In the genomic region with DNA sequence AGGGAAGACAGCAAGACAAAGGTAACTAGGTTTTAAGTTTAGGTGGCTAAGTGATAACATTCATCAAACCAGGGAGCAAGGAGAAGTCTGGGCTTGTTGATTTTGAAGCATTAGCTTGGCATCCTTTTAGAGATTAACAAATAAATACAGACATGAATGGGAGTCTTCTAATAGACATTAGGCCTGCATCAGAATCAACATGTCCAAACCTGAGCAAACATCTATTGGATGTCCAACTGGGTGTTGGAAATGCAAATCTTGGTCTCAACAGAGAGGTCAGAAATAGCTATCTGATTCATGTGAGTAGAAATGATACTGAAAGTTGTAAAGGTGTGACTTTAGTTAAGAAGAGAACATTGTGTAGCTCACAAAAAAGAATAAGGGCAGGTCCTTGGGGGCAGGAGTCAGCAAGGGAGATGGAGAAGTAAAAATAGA, we compare ENCODE assay signal across 10 cellular contexts.
A peak's percentile ranks its signal among the peaks of the same experiment; 100 is the strongest.
DNase-seq lines count a peak whose midpoint lies in the region; ATAC-seq, FAIRE-seq and TF ChIP-seq lines count a peak whose summit lies in the region.
"Had no signal": no experiment of that assay in that cellular context is flagged by ENCODE, and none has a peak within 500 bp of the region (broad histone marks: within the 10 kb centered on the region; RNA-seq: fewer than 3 reads in every experiment).

No MANE protein-coding gene starts in this region.

- H2AFZ ChIP-seq in GM23338 (peak overlapping the region; percentile 16; the same call in 1 of the 2 replicates), keratinocyte (ENCODE audit: control insufficient read depth, low read length) (no peak overlapping the region)

- H3K9me3 ChIP-seq in keratinocyte (ENCODE audit: control insufficient read depth, low read depth, low read length) = no peaks in the 10 kb centered on the region
- no peaks in the 10 kb centered on the region for H3K9me3 ChIP-seq in SJCRH30 (replicated peaks)

- no peaks in the 10 kb centered on the region for H3F3A ChIP-seq in GM23338 (replicated peaks; ENCODE audit: low read depth)

- H3K79me2 ChIP-seq in GM23338 (replicated peaks; ENCODE audit: insufficient read depth) (no peaks in the 10 kb centered on the region), keratinocyte (ENCODE audit: control insufficient read depth, insufficient read depth, low read length) (no peaks in the 10 kb centered on the region)

- H3K4me3 Mint-ChIP-seq in GM23338 = no peak overlapping the region

- peak; percentile 86 for ATAC-seq in GM19043 (IDR thresholded peaks at IDR 0.05; ENCODE audit: low read depth, unreplicated experiment)
- no peak for ATAC-seq in GM23338
- ATAC-seq in HG03196 (IDR thresholded peaks at IDR 0.05; ENCODE audit: unreplicated experiment) = peak; percentile 90
- ATAC-seq: sciatic nerve had no signal

- H3K9ac ChIP-seq in keratinocyte (ENCODE audit: control insufficient read depth, extremely low read depth, insufficient read depth, low read length) = no peak overlapping the region

- H3K4me3 ChIP-seq in GM23338 (no peak overlapping the region), keratinocyte (ENCODE audit: control insufficient read depth in 2 of 3, extremely low read depth in 1 of 3, insufficient read depth in 2 of 3, low read depth in 1 of 3, low read length in 3 of 3) (no peak overlapping the region), SJCRH30 (no peak overlapping the region)

- no peak overlapping the region for H3K27ac ChIP-seq in GM23338 (ENCODE audit: low read depth)
- H3K27ac ChIP-seq in keratinocyte (ENCODE audit: control insufficient read depth, insufficient read depth, low read length) = peak overlapping the region; percentile 71
- no peak overlapping the region for H3K27ac ChIP-seq in SJCRH30

- no peaks in the 10 kb centered on the region for H3K4me1 ChIP-seq in GM23338 (ENCODE audit: insufficient read depth)
- H3K4me1 ChIP-seq in keratinocyte (ENCODE audit: control insufficient read depth, extremely low read depth, insufficient read depth, low read length) = peaks cover 38% of the 10 kb centered on the region
- peaks cover 18% of the 10 kb centered on the region for H3K4me1 ChIP-seq in SJCRH30

- H3K9me1 ChIP-seq in keratinocyte (ENCODE audit: control insufficient read depth, extremely low read depth, insufficient read depth, low read length) = no peaks in the 10 kb centered on the region

- peaks cover 1% of the 10 kb centered on the region for H3K27me3 Mint-ChIP-seq in GM23338 (ENCODE audit: insufficient read depth, low read depth, poor library complexity)

- peak; percentile 90 for FAIRE-seq in keratinocyte (lab: Jason Lieb, UNC)
- FAIRE-seq in frontal cortex (lab: Jason Lieb, UNC) = no peak

- DNase-seq in GM23338 (ENCODE audit: low spot score) (no peak), keratinocyte (ENCODE audit: low read depth, low spot score) (peak; percentile 63), frontal cortex (ENCODE audit: low spot score in 2 of 2) (no peak), SJCRH30 (no peak)
- DNase-seq in activated naive CD4-positive, alpha-beta T cell (lab: John Stamatoyannopoulos, UW) = no peak
- DNase-seq: COR-L47, NCI-H2029 had no signal

- H3K9me3 Mint-ChIP-seq in GM23338 = peaks cover 13% of the 10 kb centered on the region

- no peak overlapping the region for H3K27ac Mint-ChIP-seq in GM23338

- peaks cover 7% of the 10 kb centered on the region for H3K36me3 Mint-ChIP-seq in GM23338 (ENCODE audit: low read depth)

- TF ChIP-seq CTCF in GM23338 (conservative IDR thresholded peaks at IDR 0.05; ENCODE audit: low read depth in 2 of 2) (no peak), keratinocyte (optimal IDR thresholded peaks at IDR 0.05 in 1 of 3, IDR thresholded peaks at IDR 0.05 in 1 of 3, conservative IDR thresholded peaks at IDR 0.05 in 1 of 3; ENCODE audit: extremely low read depth in 1 of 3, insufficient read depth in 2 of 3, low read length in 3 of 3) (no peak)

- dilution Hi-C loops in keratinocyte (cut with MboI; ENCODE audit: extremely low pct_ligation_motif_present, low sequenced_read_pairs) = no loop called here

- no peaks in the 10 kb centered on the region for H3K36me3 ChIP-seq in GM23338 (ENCODE audit: insufficient read depth)
- H3K36me3 ChIP-seq in keratinocyte (ENCODE audit: control insufficient read depth in 2 of 2, extremely low read depth in 1 of 2, insufficient read depth in 2 of 2, low read length in 2 of 2) = no peaks in the 10 kb centered on the region
- no peaks in the 10 kb centered on the region for H3K36me3 ChIP-seq in SJCRH30

- no peaks in the 10 kb centered on the region for H3K4me1 Mint-ChIP-seq in GM23338

- no peak overlapping the region for H3K4me2 ChIP-seq in GM23338
- H3K4me2 ChIP-seq in keratinocyte (ENCODE audit: control insufficient read depth, extremely low read depth, insufficient read depth, low read depth, low read length) = peak overlapping the region; percentile 54

- peaks cover 8% of the 10 kb centered on the region; the same call in 1 of the 2 replicates for H3K9me2 ChIP-seq in GM23338 (ENCODE audit: insufficient read depth)

- no peaks in the 10 kb centered on the region for H4K20me1 ChIP-seq in GM23338 (replicated peaks; ENCODE audit: insufficient read depth)
- no peaks in the 10 kb centered on the region for H4K20me1 ChIP-seq in keratinocyte (ENCODE audit: control insufficient read depth, extremely low read depth, insufficient read depth, low read length)

- H3K27me3 ChIP-seq in GM23338 (ENCODE audit: insufficient read depth) (no peaks in the 10 kb centered on the region), keratinocyte (ENCODE audit: control insufficient read depth, extremely low read depth, insufficient read depth, low read length) (no peaks in the 10 kb centered on the region), SJCRH30 (no peaks in the 10 kb centered on the region)

TF ChIP-seq in GM23338, 12 proteins besides CTCF, POLR2A, EP300 and RAD21 (continues in another document):
- no peak for TF ChIP-seq NANOG (IDR thresholded peaks at IDR 0.05; ENCODE audit: borderline replicate concordance)
- no peak for TF ChIP-seq ETS1 (IDR thresholded peaks at IDR 0.05)
- TF ChIP-seq ZNF331 (CRISPR knock-in tag; IDR thresholded peaks at IDR 0.05; ENCODE audit: low read depth) = no peak
